ENCODE assay signal across 7 cellular contexts in the genomic region with DNA sequence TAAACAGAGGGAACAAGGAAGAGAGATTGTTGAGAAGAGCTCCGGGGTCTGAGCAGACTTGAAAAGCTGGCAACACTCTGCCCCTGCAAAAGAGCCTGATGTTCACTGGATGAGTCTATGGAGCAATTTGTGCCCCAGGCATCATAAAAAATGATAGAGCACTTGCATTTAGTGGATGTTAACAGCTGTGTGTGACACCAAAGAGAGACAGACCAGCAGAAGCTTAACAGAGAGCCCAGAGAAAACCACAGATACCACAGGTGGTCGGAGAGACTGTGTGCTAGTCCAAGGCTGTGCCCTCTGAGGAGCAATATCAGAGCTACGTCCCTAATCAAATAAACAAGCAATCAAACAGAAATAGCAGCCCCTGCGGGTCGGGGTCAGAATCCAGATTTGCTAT.
A peak's percentile ranks its signal among the peaks of the same experiment; 100 is the strongest.
DNase-seq lines count a peak whose midpoint lies in the region; ATAC-seq and TF ChIP-seq lines count a peak whose summit lies in the region.
"Not testable (repeated sequence)": the region's sequence is repeated elsewhere in the genome, so short reads cannot be mapped to it uniquely, and the experiment has no call there.

No MANE protein-coding gene starts in this region.

- POLR2A ChIA-PET in CD8-positive, alpha-beta T cell (lab: Charles Lee); naive thymus-derived CD4-positive, alpha-beta T cell (lab: Charles Lee): not testable (repeated sequence)

- CTCF ChIA-PET in CD8-positive, alpha-beta T cell (lab: Charles Lee); naive thymus-derived CD4-positive, alpha-beta T cell (lab: Charles Lee): not testable (repeated sequence)

- not testable (repeated sequence) for H3K27ac ChIP-seq in CD8-positive, alpha-beta T cell (ENCODE audit: low read depth, low read length)
- H3K27ac ChIP-seq in naive thymus-derived CD4-positive, alpha-beta T cell (ENCODE audit: low read depth, low read length): peak overlapping the region; percentile 35

- not testable (repeated sequence) for H3K27me3 Mint-ChIP-seq in CD8-positive, alpha-beta T cell (ENCODE audit: low read depth); T-helper 17 cell; naive thymus-derived CD4-positive, alpha-beta T cell

- H3K27me3 ChIP-seq in CD8-positive, alpha-beta T cell (ENCODE audit: insufficient read depth, low read length); naive thymus-derived CD4-positive, alpha-beta T cell (ENCODE audit: control insufficient read depth in 2 of 2, insufficient read depth in 2 of 2, low read length in 2 of 2): not testable (repeated sequence)

- H3K36me3 ChIP-seq in CD8-positive, alpha-beta T cell (ENCODE audit: insufficient read depth, low read length); naive thymus-derived CD4-positive, alpha-beta T cell (ENCODE audit: control insufficient read depth in 2 of 3, insufficient read depth in 3 of 3, low read length in 3 of 3): not testable (repeated sequence)

- ATAC-seq in CD8-positive, alpha-beta T cell; T-helper 17 cell; naive thymus-derived CD4-positive, alpha-beta T cell: not testable (repeated sequence)

- peaks cover 21% of the 10 kb centered on the region for H3K36me3 Mint-ChIP-seq in CD8-positive, alpha-beta T cell
- H3K36me3 Mint-ChIP-seq in T-helper 17 cell (ENCODE audit: low read depth): not testable (repeated sequence)
- H3K36me3 Mint-ChIP-seq in naive thymus-derived CD4-positive, alpha-beta T cell: peaks cover 10 to 27% (median 16%) of the 10 kb centered on the region in 5 donors

- not testable (repeated sequence) for H3K4me3 Mint-ChIP-seq in CD8-positive, alpha-beta T cell; T-helper 17 cell
- H3K4me3 Mint-ChIP-seq in naive thymus-derived CD4-positive, alpha-beta T cell: peak overlapping the region in 6 of 10 donors; percentile 16 to 56 (median 34)

- peak overlapping the region; percentile 80 for H3K27ac Mint-ChIP-seq in CD8-positive, alpha-beta T cell
- H3K27ac Mint-ChIP-seq in T-helper 17 cell: peak overlapping the region; percentile 59
- H3K27ac Mint-ChIP-seq in naive thymus-derived CD4-positive, alpha-beta T cell: peak overlapping the region in 8 of 9 donors; percentile 70 to 94 (median 86)

- H3K9me3 Mint-ChIP-seq in CD8-positive, alpha-beta T cell; naive thymus-derived CD4-positive, alpha-beta T cell: not testable (repeated sequence)

- TF ChIP-seq CTCF in CD8-positive, alpha-beta T cell (IDR thresholded peaks at IDR 0.05); fibroblast of villous mesenchyme (IDR thresholded peaks at IDR 0.05; ENCODE audit: insufficient read depth, low read depth, low read length): not testable (repeated sequence)

- H3K4me1 ChIP-seq in CD8-positive, alpha-beta T cell (ENCODE audit: insufficient read depth, low read length): peaks cover 32% of the 10 kb centered on the region
- H3K4me1 ChIP-seq in naive thymus-derived CD4-positive, alpha-beta T cell (ENCODE audit: control insufficient read depth in 2 of 2, insufficient read depth in 2 of 2, low read length in 2 of 2): peaks cover 2 to 32% of the 10 kb centered on the region in 2 donors

- intact Hi-C loops in CD8-positive, alpha-beta T cell (cut with DNase I, micrococcal nuclease); naive thymus-derived CD4-positive, alpha-beta T cell (cut with micrococcal nuclease): not testable (repeated sequence)

- H3K9me3 ChIP-seq in CD8-positive, alpha-beta T cell (ENCODE audit: low read length); T-helper 17 cell (ENCODE audit: control insufficient read depth, low read length, poor library complexity, severe bottlenecking); naive thymus-derived CD4-positive, alpha-beta T cell (ENCODE audit: control insufficient read depth in 2 of 3, low read length in 3 of 3): not testable (repeated sequence)

- DNase-seq in CD8-positive, alpha-beta T cell; T-helper 17 cell; naive thymus-derived CD4-positive, alpha-beta T cell: not testable (repeated sequence)
- DNase-seq in LHCN-M2 (ENCODE audit: low read depth) (peak; percentile 85), OCI-M1 (lab: John Stamatoyannopoulos, UW) (peak; percentile 86), amniotic epithelial cell (ENCODE audit: low read depth) (peak; percentile 18), fibroblast of villous mesenchyme (ENCODE audit: low read depth) (peak; percentile 47)

- H3K4me3 ChIP-seq in CD8-positive, alpha-beta T cell (ENCODE audit: low read depth, low read length); fibroblast of villous mesenchyme (ENCODE audit: low read depth, low read length); naive thymus-derived CD4-positive, alpha-beta T cell (ENCODE audit: low read length): not testable (repeated sequence)

- peaks cover 47% of the 10 kb centered on the region for H3K4me1 Mint-ChIP-seq in CD8-positive, alpha-beta T cell (ENCODE audit: low read depth)
- H3K4me1 Mint-ChIP-seq in T-helper 17 cell: peaks cover 35% of the 10 kb centered on the region
- peaks cover 26 to 78% (median 74%) of the 10 kb centered on the region in 7 donors for H3K4me1 Mint-ChIP-seq in naive thymus-derived CD4-positive, alpha-beta T cell
